Comparison of ENCODE assay signal across 14 cellular contexts in the genomic region with DNA sequence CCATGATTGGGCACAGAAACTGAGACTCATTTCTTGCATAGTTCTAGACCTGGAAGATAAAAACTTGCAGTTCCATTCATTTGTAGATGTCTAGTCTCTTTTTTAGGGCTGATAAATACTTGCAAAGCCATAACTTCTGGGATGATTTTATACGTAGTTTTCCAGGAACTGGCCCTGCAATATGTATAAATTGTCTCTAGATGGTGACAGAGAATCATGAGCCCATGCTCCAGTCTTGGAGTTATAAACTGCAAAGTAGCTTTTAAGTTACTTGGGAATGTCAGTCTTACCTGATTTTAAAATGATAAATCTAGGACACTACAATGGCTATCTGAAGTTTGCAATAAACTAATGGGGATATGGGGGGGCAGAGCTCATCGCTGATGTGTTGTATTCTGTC. TPM values are rescaled to one million over a fixed set of nuclear protein-coding genes. Genes with fewer than 3 reads are reported as not detected.
A peak's percentile ranks its signal among the peaks of the same experiment; 100 is the strongest.
DNase-seq lines count a peak whose midpoint lies in the region; ATAC-seq and TF ChIP-seq lines count a peak whose summit lies in the region.
"Had no signal": no experiment of that assay in that cellular context is flagged by ENCODE, and none has a peak within 500 bp of the region (broad histone marks: within the 10 kb centered on the region; RNA-seq: fewer than 3 reads in every experiment).

No MANE protein-coding gene starts in this region.

- H3K9me3 Mint-ChIP-seq in nephron: peaks cover 2% of the 10 kb centered on the region
- peaks cover 0 to 3% (median 0%) of the 10 kb centered on the region in 9 donors for H3K9me3 Mint-ChIP-seq in naive thymus-derived CD8-positive, alpha-beta T cell
- H3K9me3 Mint-ChIP-seq: activated T-helper 1 cell treated with anti-CD3 and anti-CD28 coated beads, Interleukin-12 subunit alpha, Interleukin-12 subunit beta, Interleukin-2, Interleukin-4 antibody, amounts not matched to agents 30 ng/mL and 10 ng/mL and 1 ng/mL, durations not matched to agents 14 hours and 24 hours and 36 hours had no signal

- H3K36me3 Mint-ChIP-seq in nephron (ENCODE audit: low read depth): no peaks in the 10 kb centered on the region
- peaks cover 0 to 7% (median 3%) of the 10 kb centered on the region in 3 donors for H3K36me3 Mint-ChIP-seq in naive thymus-derived CD8-positive, alpha-beta T cell

- POLR2A ChIA-PET in naive thymus-derived CD8-positive, alpha-beta T cell (lab: Charles Lee): no interaction called here

- H3K27ac Mint-ChIP-seq in nephron: no peak overlapping the region
- no peak overlapping the region for H3K27ac Mint-ChIP-seq in naive thymus-derived CD8-positive, alpha-beta T cell
- H3K27ac Mint-ChIP-seq: activated T-helper 1 cell treated with anti-CD3 and anti-CD28 coated beads, Interleukin-12 subunit alpha, Interleukin-12 subunit beta, Interleukin-2, Interleukin-4 antibody, amounts not matched to agents 30 ng/mL and 10 ng/mL and 1 ng/mL, durations not matched to agents 14 hours and 24 hours and 36 hours had no signal

- no peaks in the 10 kb centered on the region for H3K36me3 ChIP-seq in aorta (ENCODE audit: control insufficient read depth in 1 of 2, insufficient read depth in 2 of 2, low read length in 1 of 2)
- H3K36me3 ChIP-seq: MG63 had no signal

- H3K27me3 ChIP-seq in aorta (ENCODE audit: control insufficient read depth in 1 of 2, insufficient read depth in 2 of 2, low read length in 1 of 2): peaks cover 0 to 2% of the 10 kb centered on the region in 2 donors

- intact Hi-C loops in aorta (cut with DNase I): no loop called here

- no peak overlapping the region for H3K4me3 Mint-ChIP-seq in nephron
- H3K4me3 Mint-ChIP-seq in naive thymus-derived CD8-positive, alpha-beta T cell: no peak overlapping the region
- H3K4me3 Mint-ChIP-seq: activated T-helper 1 cell treated with anti-CD3 and anti-CD28 coated beads, Interleukin-12 subunit alpha, Interleukin-12 subunit beta, Interleukin-2, Interleukin-4 antibody, amounts not matched to agents 30 ng/mL and 10 ng/mL and 1 ng/mL, durations not matched to agents 14 hours and 24 hours and 36 hours had no signal

- H3K4me1 Mint-ChIP-seq in nephron: peaks cover 16% of the 10 kb centered on the region
- no peaks in the 10 kb centered on the region for H3K4me1 Mint-ChIP-seq in naive thymus-derived CD8-positive, alpha-beta T cell

- peak; percentile 45 for DNase-seq in DMS153 (lab: John Stamatoyannopoulos, UW)
- DNase-seq in HT1080 (ENCODE audit: low read depth): peak; percentile 26
- DNase-seq in astrocyte of the hippocampus (ENCODE audit: low read depth, low spot score): peak; percentile 45
- no peak for DNase-seq in aorta
- no peak for DNase-seq in AG08396 (ENCODE audit: low spot score)
- no peak for DNase-seq in naive thymus-derived CD8-positive, alpha-beta T cell
- DNase-seq: GDM1; head of caudate nucleus; MG63; OCI-M1; stimulated activated CD4-positive, alpha-beta T cell treated with anti-CD3 and anti-CD28 coated beads, Interleukin-12 subunit alpha, Interleukin-12 subunit beta, amount 100 ng/mL, for 4 hours had no signal

- H3K9me3 ChIP-seq in aorta (ENCODE audit: control insufficient read depth, low read length): no peaks in the 10 kb centered on the region
- H3K9me3 ChIP-seq: MG63 had no signal

- WGBS in aorta, 2 donors: 29 to 32% methylated on average over 2 of the region's 2 CpGs

- no peak overlapping the region for H3K4me3 ChIP-seq in aorta (ENCODE audit: low read length in 2 of 2)
- H3K4me3 ChIP-seq: coronary artery, MG63 had no signal

- peak in 2 of 3 experiments; percentile 10 to 32 for TF ChIP-seq CTCF in nephron (IDR thresholded peaks at IDR 0.05; ENCODE audit: unreplicated experiment in 3 of 3)

- ATAC-seq in aorta (ENCODE audit: low FRiP score): no peak
- no peak for ATAC-seq in naive thymus-derived CD8-positive, alpha-beta T cell

- H3K4me1 ChIP-seq in aorta (ENCODE audit: control insufficient read depth in 1 of 2, insufficient read depth in 2 of 2, low read length in 2 of 2): no peaks in the 10 kb centered on the region

- no peak overlapping the region for H3K27ac ChIP-seq in aorta (ENCODE audit: low read depth in 1 of 2, low read length in 2 of 2)
- H3K27ac ChIP-seq: coronary artery had no signal

- peaks cover 79% of the 10 kb centered on the region for H3K27me3 Mint-ChIP-seq in nephron (ENCODE audit: low read depth)
- peaks cover 16 to 35% (median 34%) of the 10 kb centered on the region in 5 donors for H3K27me3 Mint-ChIP-seq in naive thymus-derived CD8-positive, alpha-beta T cell

RNA-seq across cellular contexts. Expression of gene ADAMTS18, which starts 3.0 kb away (rescaled TPM):
- 0.03 and 0.14 TPM in 2 replicates for total RNA-seq in HT1080 (2014; rRNA removed; shearing (Covaris generic))
- polyA plus RNA-seq in HT1080 (2015; cell fraction: cytosol; rRNA removed): 3.2 and 4.4 TPM in 2 replicates
- polyA plus RNA-seq in HT1080 (2015; cell fraction: nucleus; rRNA removed): 6.0 and 6.3 TPM in 2 replicates
- total RNA-seq in aorta: 1 to 10 TPM; 1.0 to 5.8 TPM
- under 1 TPM in 1 of 2 donors, not detected in 1; 0.03 TPM for polyA plus RNA-seq in aorta
- not detected for total RNA-seq in naive thymus-derived CD8-positive, alpha-beta T cell
- polyA plus RNA-seq in naive thymus-derived CD8-positive, alpha-beta T cell: not detected

Comparison
In these comparisons a context has a peak if more than half of its experiments do, and no peak if none do; other contexts are left out.
1. DNase-seq: peak in DMS153 (single experiment), HT1080 (single experiment) and astrocyte of the hippocampus (single experiment); none in aorta (0 of 2), AG08396 (single experiment) and naive thymus-derived CD8-positive, alpha-beta T cell (0 of 10).